In genomic region chr22:24259459-24259858, GRCh38 we compare ENCODE assay signal across 8 cellular contexts. TPM values are rescaled to one million over a fixed set of nuclear protein-coding genes. Genes with fewer than 3 reads are reported as not detected.
DNase-seq lines count a peak whose midpoint lies in the region; ATAC-seq and TF ChIP-seq lines count a peak whose summit lies in the region.
"Not testable (repeated sequence)": the region's sequence is repeated elsewhere in the genome, so short reads cannot be mapped to it uniquely, and the experiment has no call there.

No MANE protein-coding gene starts in this region.

- not testable (repeated sequence) for H3K27ac ChIP-seq in SJSA1, upper lobe of right lung
- peak overlapping the region; percentile 24 for H3K27ac ChIP-seq in smooth muscle cell (ENCODE audit: low read depth)

- not testable (repeated sequence) for H3K9ac ChIP-seq in smooth muscle cell (ENCODE audit: low read depth)

- DNase-seq in GM12865 (ENCODE audit: low read depth) (peak; percentile 86), NCI-H146 (lab: John Stamatoyannopoulos, UW) (peak; percentile 42), SJSA1 (ENCODE audit: low read depth in 1 of 2, low spot score in 2 of 2) (peak; percentile 75 to 81), activated T-cell treated with anti-CD3 and anti-CD28 coated beads for 1 hour (ENCODE audit: low read depth) (peak; percentile 64), dermis blood vessel endothelial cell (peak; percentile 86), kidney tubule cell (ENCODE audit: low spot score) (peak; percentile 71), upper lobe of right lung (peak; percentile 87)
- DNase-seq in smooth muscle cell (lab: John Stamatoyannopoulos, UW; ENCODE audit: unreplicated experiment) = not testable (repeated sequence)

- intact Hi-C loops in upper lobe of right lung (cut with DNase I) = not testable (repeated sequence)

- H3K79me2 ChIP-seq in smooth muscle cell (ENCODE audit: low read depth) = not testable (repeated sequence)

- H3K4me2 ChIP-seq in smooth muscle cell = peak overlapping the region; percentile 63

- WGBS in smooth muscle cell (ENCODE audit: low lambda C conversion rate) = 7% methylated on average over 9 of the region's 10 CpGs

- H4K20me1 ChIP-seq in smooth muscle cell (ENCODE audit: low read depth) = not testable (repeated sequence)

- H2AFZ ChIP-seq in smooth muscle cell (ENCODE audit: low read depth) = peak overlapping the region; percentile 69

- H3K4me3 ChIP-seq in GM12865 (ENCODE audit: low read depth, low read length); SJSA1; smooth muscle cell; upper lobe of right lung: not testable (repeated sequence)

- not testable (repeated sequence) for H3K4me1 ChIP-seq in SJSA1 (replicated peaks); smooth muscle cell (ENCODE audit: low read depth); upper lobe of right lung

- not testable (repeated sequence) for H3K9me3 ChIP-seq in SJSA1 (replicated peaks); smooth muscle cell (replicated peaks; ENCODE audit: low read depth); upper lobe of right lung

- not testable (repeated sequence) for H3K36me3 ChIP-seq in SJSA1; smooth muscle cell (ENCODE audit: low read depth); upper lobe of right lung

- TF ChIP-seq CTCF in GM12865 (IDR thresholded peaks at IDR 0.05; ENCODE audit: insufficient read depth, low read depth, low read length, missing control alignments) = peak; percentile 48
- TF ChIP-seq CTCF in smooth muscle cell (IDR thresholded peaks at IDR 0.05; ENCODE audit: borderline replicate concordance, insufficient read depth, poor library complexity, severe bottlenecking) = peak; percentile 55
- peak; percentile 46 for TF ChIP-seq CTCF in upper lobe of right lung (IDR thresholded peaks at IDR 0.05)

- not testable (repeated sequence) for H3K27me3 ChIP-seq in SJSA1 (replicated peaks); smooth muscle cell (ENCODE audit: low read depth); upper lobe of right lung

- ATAC-seq in upper lobe of right lung = peak; percentile 69

- H3F3A ChIP-seq in smooth muscle cell (ENCODE audit: low read depth) = not testable (repeated sequence)

RNA-seq across cellular contexts. Expression of gene SPECC1L, which starts 11.2 kb away (rescaled TPM):
- total RNA-seq in SJSA1 (2014; rRNA removed; shearing (Covaris generic)) = 34.0 and 42.4 TPM in 2 replicates
- total RNA-seq in dermis blood vessel endothelial cell = 56.3 and 77.2 TPM in 2 replicates
- 19.1 and 19.5 TPM in 2 replicates for total RNA-seq in smooth muscle cell
- polyA plus RNA-seq in smooth muscle cell = 10.0 and 16.1 TPM in 2 replicates
- 87.1 TPM for total RNA-seq in upper lobe of right lung

RNA-seq across cellular contexts. Expression of gene GGT5, which starts 14.6 kb away (rescaled TPM):
- total RNA-seq in SJSA1 (2014; rRNA removed; shearing (Covaris generic)) = 0.66 TPM in 1 of 2 replicates, not detected in the other
- total RNA-seq in dermis blood vessel endothelial cell (4.9 and 27.8 TPM in 2 replicates), smooth muscle cell (3.7 and 5.4 TPM in 2 replicates), upper lobe of right lung (66.5 TPM)
- 12.4 and 12.8 TPM in 2 replicates for polyA plus RNA-seq in smooth muscle cell
